Comparison of ENCODE assay signal across 27 cellular contexts in genomic region chr2:12923907-12924610, GRCh38.
DNase-seq lines count a peak whose midpoint lies in the region; ATAC-seq and TF ChIP-seq lines count a peak whose summit lies in the region.
"Had no signal": no experiment of that assay in that cellular context is flagged by ENCODE, and none has a peak within 500 bp of the region (broad histone marks: within the 10 kb centered on the region; RNA-seq: fewer than 3 reads in every experiment).

No MANE protein-coding gene starts in this region.

- H3K27me3 ChIP-seq in PC-3 (ENCODE audit: low read length) (no peaks in the 10 kb centered on the region), fibroblast of lung (ENCODE audit: control insufficient read depth, insufficient read depth, low read length) (no peaks in the 10 kb centered on the region)
- H3K27me3 ChIP-seq: sigmoid colon had no signal

- no peak overlapping the region for H3K9ac ChIP-seq in PC-3 (ENCODE audit: low read length)
- H3K9ac ChIP-seq in fibroblast of lung (ENCODE audit: insufficient read depth, low read length) = no peak overlapping the region
- H3K9ac ChIP-seq: parathyroid adenoma had no signal

- BruUV-seq in PC-3 (replicated peaks; lab: Mats Ljungman, UMichigan) = no TSS peak

- H3K79me2 ChIP-seq in PC-3 (ENCODE audit: low read length) (no peaks in the 10 kb centered on the region), fibroblast of lung (ENCODE audit: control insufficient read depth, insufficient read depth, low read length) (no peaks in the 10 kb centered on the region)
- H3K79me2 ChIP-seq: parathyroid adenoma had no signal

- no peaks in the 10 kb centered on the region for H3K9me2 ChIP-seq in PC-3 (replicated peaks; ENCODE audit: low read length)

- H4K20me1 ChIP-seq in PC-3 (ENCODE audit: low read length) = no peaks in the 10 kb centered on the region
- H4K20me1 ChIP-seq in fibroblast of lung (ENCODE audit: control insufficient read depth, extremely low read depth, insufficient read depth, low read length) = no peaks in the 10 kb centered on the region

- no peak for ATAC-seq in PC-3
- ATAC-seq in GM19452 (IDR thresholded peaks at IDR 0.05; ENCODE audit: unreplicated experiment) = no peak
- ATAC-seq: WTC11 had no signal

- no peak for TF ChIP-seq CTCF in PC-3 (conservative IDR thresholded peaks at IDR 0.05; ENCODE audit: low read depth, low read length)
- no peak for TF ChIP-seq CTCF in fibroblast of lung (conservative IDR thresholded peaks at IDR 0.05 in 1 of 2, IDR thresholded peaks at IDR 0.05 in 1 of 2; ENCODE audit: low read depth in 1 of 2, low read length in 2 of 2)

- intact Hi-C loops in PC-3 (cut with micrococcal nuclease) = no loop called here

- DNase-seq in ELR (ENCODE audit: low read depth) (peak; percentile 64), PC-3 (peak; percentile 70), fibroblast of lung (ENCODE audit: low read depth in 2 of 2) (peak; percentile 43 to 93), pulmonary artery endothelial cell (ENCODE audit: low read depth, low spot score) (peak; percentile 54), NCI-H187 (lab: John Stamatoyannopoulos, UW) (no peak), NCI-H2171 treated with DMSO at 0.1 percent for 48 hours (lab: John Stamatoyannopoulos, UW) (no peak)
- DNase-seq in activated CD8-positive, alpha-beta memory T cell treated with anti-CD3 and anti-CD28 coated beads for 24 hours = no peak
- DNase-seq: activated CD4-positive, alpha-beta T cell treated with anti-CD3 and anti-CD28 coated beads, Interleukin-2, amount 50 U/mL, for 4 hours; activated CD8-positive, alpha-beta memory T cell treated with anti-CD3 and anti-CD28 coated beads, Interleukin-2, amount 50 U/mL, for 4 hours; activated naive CD4-positive, alpha-beta T cell treated with anti-CD3 and anti-CD28 coated beads, Interleukin-2, amount 50 U/mL, for 16 hours; CD8-positive, alpha-beta memory T cell; cerebellar nuclear complex; GOT3; islet precursor cell; NCI-H1092; NCI-H1930; NCI-H345; NCI-H82; nephron progenitor cell; OCI-M1; SHP77; sigmoid colon; stimulated activated CD4-positive, alpha-beta T cell treated with anti-CD3 and anti-CD28 coated beads, Interleukin-15, amount 100 ng/mL, for 24 hours; trophoblast cell had no signal

- H3K4me2 ChIP-seq in PC-3 (ENCODE audit: low read length) = no peak overlapping the region
- peak overlapping the region; percentile 15 for H3K4me2 ChIP-seq in fibroblast of lung (ENCODE audit: extremely low read depth, insufficient read depth, low read length)

- peaks cover 5% of the 10 kb centered on the region for H3F3A ChIP-seq in PC-3 (ENCODE audit: low read length, unreplicated experiment)

- H3K36me3 ChIP-seq in PC-3 (ENCODE audit: low read depth, low read length) (no peaks in the 10 kb centered on the region), fibroblast of lung (ENCODE audit: control insufficient read depth, insufficient read depth, low read length) (no peaks in the 10 kb centered on the region)
- H3K36me3 ChIP-seq: sigmoid colon had no signal

- H3K27ac ChIP-seq in PC-3 (ENCODE audit: low read length) = no peak overlapping the region
- H3K27ac ChIP-seq in fibroblast of lung (ENCODE audit: insufficient read depth, low read length) = no peak overlapping the region
- H3K27ac ChIP-seq: parathyroid adenoma, sigmoid colon had no signal

- H3K9me3 ChIP-seq in PC-3 (ENCODE audit: low read length) (no peaks in the 10 kb centered on the region), fibroblast of lung (ENCODE audit: control insufficient read depth, insufficient read depth, low read depth, low read length) (no peaks in the 10 kb centered on the region)
- H3K9me3 ChIP-seq: sigmoid colon had no signal

- CTCF ChIA-PET in PC-3 (lab: Charles Lee) = interaction anchor here (0.6 kb wide), 2 partner anchors 8 to 83 kb away, joined by 4 to 8 read pairs; no protein-coding TSS in a partner anchor

- H2AFZ ChIP-seq in PC-3 (ENCODE audit: low read length) = no peak overlapping the region
- no peak overlapping the region for H2AFZ ChIP-seq in fibroblast of lung (ENCODE audit: low read length)
- H2AFZ ChIP-seq: parathyroid adenoma had no signal

- H3K4me1 ChIP-seq in PC-3 (ENCODE audit: insufficient read depth, low read length) (peaks cover 23% of the 10 kb centered on the region), fibroblast of lung (ENCODE audit: control insufficient read depth, extremely low read depth, insufficient read depth, low read length) (peaks cover 6% of the 10 kb centered on the region)
- H3K4me1 ChIP-seq: parathyroid adenoma had no signal

- POLR2A ChIA-PET in PC-3 (lab: Charles Lee; ENCODE audit: unreplicated experiment) = no interaction called here

- no peak overlapping the region for H3K4me3 ChIP-seq in PC-3 (ENCODE audit: low read length)
- H3K4me3 ChIP-seq in fibroblast of lung (replicated peaks in 1 of 4; ENCODE audit: control extremely low read depth in 1 of 4, insufficient read depth in 1 of 4, low read depth in 3 of 4, low read length in 4 of 4) = no peak overlapping the region
- H3K4me3 ChIP-seq: sigmoid colon had no signal

Comparison
In these comparisons a context has a peak if more than half of its experiments do, and no peak if none do; other contexts are left out.
1. DNase-seq: peak in ELR (single experiment), PC-3 (single experiment), fibroblast of lung (2 of 2) and pulmonary artery endothelial cell (single experiment); none in NCI-H187 (0 of 2), NCI-H2171 treated with DMSO at 0.1 percent for 48 hours (single experiment) and activated CD8-positive, alpha-beta memory T cell treated with anti-CD3 and anti-CD28 coated beads for 24 hours (single experiment).